Comparison of ENCODE assay signal across 11 cellular contexts in the genomic region with DNA sequence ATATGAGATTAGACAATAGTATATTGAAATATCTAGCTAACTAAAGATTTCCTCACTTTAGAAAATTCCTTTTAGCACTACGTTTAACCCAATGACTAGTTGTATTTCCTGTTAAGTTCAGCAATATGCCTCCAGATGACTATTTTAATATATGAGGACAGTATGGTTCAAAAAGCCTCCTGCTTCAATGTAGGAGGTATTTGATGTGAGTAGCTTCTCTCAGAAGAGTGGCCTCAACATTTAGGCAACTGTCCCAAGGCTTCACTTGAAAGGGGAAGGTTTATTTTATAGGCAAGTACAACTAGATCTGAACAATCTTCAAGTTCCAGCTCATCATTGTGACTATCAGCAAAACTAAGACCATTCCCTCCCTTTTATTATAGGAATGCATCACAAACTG. TPM values are rescaled to one million over a fixed set of nuclear protein-coding genes. Genes with fewer than 3 reads are reported as not detected.
A peak's percentile ranks its signal among the peaks of the same experiment; 100 is the strongest.
DNase-seq lines count a peak whose midpoint lies in the region; ATAC-seq and TF ChIP-seq lines count a peak whose summit lies in the region.
"Had no signal": no experiment of that assay in that cellular context is flagged by ENCODE, and none has a peak within 500 bp of the region (broad histone marks: within the 10 kb centered on the region; RNA-seq: fewer than 3 reads in every experiment).

No MANE protein-coding gene starts in this region.

- 22 to 58% (median 41%) methylated on average over 1 of the region's 1 CpG for WGBS in stomach, 5 donors

- H3K4me1 ChIP-seq in SJSA1 (replicated peaks) (peaks cover 19% of the 10 kb centered on the region), left lung (peaks cover 0 to 52% of the 10 kb centered on the region in 2 donors), stomach (peaks cover 0 to 37% (median 16%) of the 10 kb centered on the region in 4 donors)

- no peaks in the 10 kb centered on the region for H3K36me3 ChIP-seq in SJSA1
- H3K36me3 ChIP-seq in left lung, result no peaks in the 10 kb centered on the region
- no peaks in the 10 kb centered on the region for H3K36me3 ChIP-seq in stomach

- H3K36me3 Mint-ChIP-seq in activated T-helper 1 cell treated with anti-CD3 and anti-CD28 coated beads, Interleukin-12 subunit alpha, Interleukin-12 subunit beta, Interleukin-2, Interleukin-4 antibody, amounts not matched to agents 30 ng/mL and 10 ng/mL and 1 ng/mL, durations not matched to agents 14 hours and 24 hours and 36 hours (ENCODE audit: low read depth), result no peaks in the 10 kb centered on the region
- H3K36me3 Mint-ChIP-seq in stimulated activated effector memory CD8-positive, alpha-beta T cell treated with anti-CD3 and anti-CD28 coated beads, Interleukin-12 subunit alpha, Interleukin-12 subunit beta, amount 100 ng/mL, for 72 hours, result no peaks in the 10 kb centered on the region

- peaks cover 21% of the 10 kb centered on the region for H3K4me1 Mint-ChIP-seq in activated T-helper 1 cell treated with anti-CD3 and anti-CD28 coated beads, Interleukin-12 subunit alpha, Interleukin-12 subunit beta, Interleukin-2, Interleukin-4 antibody, amounts not matched to agents 30 ng/mL and 10 ng/mL and 1 ng/mL, durations not matched to agents 14 hours and 24 hours and 36 hours (ENCODE audit: low read depth)
- peaks cover 21% of the 10 kb centered on the region for H3K4me1 Mint-ChIP-seq in stimulated activated effector memory CD8-positive, alpha-beta T cell treated with anti-CD3 and anti-CD28 coated beads, Interleukin-12 subunit alpha, Interleukin-12 subunit beta, amount 100 ng/mL, for 72 hours

- H3K27me3 Mint-ChIP-seq in activated T-helper 1 cell treated with anti-CD3 and anti-CD28 coated beads, Interleukin-12 subunit alpha, Interleukin-12 subunit beta, Interleukin-2, Interleukin-4 antibody, amounts not matched to agents 30 ng/mL and 10 ng/mL and 1 ng/mL, durations not matched to agents 14 hours and 24 hours and 36 hours (ENCODE audit: insufficient read depth), result peaks cover 77% of the 10 kb centered on the region

- no peak for TF ChIP-seq EP300 in stomach (IDR thresholded peaks at IDR 0.05)

- H3K9me3 ChIP-seq in SJSA1 (replicated peaks) (no peaks in the 10 kb centered on the region), left lung (no peaks in the 10 kb centered on the region), stomach (no peaks in the 10 kb centered on the region)

- H3K4me3 ChIP-seq in SJSA1 (no peak overlapping the region), left lung (no peak overlapping the region), stomach (no peak overlapping the region)

- H3K4me3 Mint-ChIP-seq in activated T-helper 1 cell treated with anti-CD3 and anti-CD28 coated beads, Interleukin-12 subunit alpha, Interleukin-12 subunit beta, Interleukin-2, Interleukin-4 antibody, amounts not matched to agents 30 ng/mL and 10 ng/mL and 1 ng/mL, durations not matched to agents 14 hours and 24 hours and 36 hours, result no peak overlapping the region
- H3K4me3 Mint-ChIP-seq in stimulated activated effector memory CD8-positive, alpha-beta T cell treated with anti-CD3 and anti-CD28 coated beads, Interleukin-12 subunit alpha, Interleukin-12 subunit beta, amount 100 ng/mL, for 72 hours, result no peak overlapping the region

- peak; percentile 35 for DNase-seq in HCEC 1CT
- no peak for DNase-seq in SJSA1 (ENCODE audit: low read depth in 1 of 2, low spot score in 2 of 2)
- DNase-seq in left lung, result no peak
- no peak for DNase-seq in stomach
- no peak for DNase-seq in activated T-helper 1 cell treated with anti-CD3 and anti-CD28 coated beads, Interleukin-12 subunit alpha, Interleukin-12 subunit beta, Interleukin-2, Interleukin-4 antibody, amounts not matched to agents 30 ng/mL and 10 ng/mL and 1 ng/mL, durations not matched to agents 14 hours and 24 hours and 36 hours (ENCODE audit: low spot score)
- DNase-seq in stimulated activated effector memory CD8-positive, alpha-beta T cell treated with anti-CD3 and anti-CD28 coated beads, Interleukin-12 subunit alpha, Interleukin-12 subunit beta, amount 100 ng/mL, for 72 hours (ENCODE audit: low spot score in 2 of 2), result no peak
- DNase-seq in NCI-H2107 treated with DMSO at 0.1 percent for 48 hours (lab: John Stamatoyannopoulos, UW; ENCODE audit: unreplicated experiment), result no peak
- DNase-seq: activated CD4-positive, CD25-positive, alpha-beta regulatory T cell; NCI-H1694 treated with DMSO at 0.1 percent for 48 hours; stimulated activated naive CD8-positive, alpha-beta T cell treated with anti-CD3 and anti-CD28 coated beads, Interleukin-15, Interleukin-2, amounts not matched to agents 100 U/mL and 50 U/mL, for 24 hours had no signal

- no peak for ATAC-seq in left lung
- ATAC-seq in GM18520 (IDR thresholded peaks at IDR 0.05; ENCODE audit: unreplicated experiment), result no peak
- ATAC-seq in stimulated activated effector memory CD8-positive, alpha-beta T cell treated with anti-CD3 and anti-CD28 coated beads, Interleukin-12 subunit alpha, Interleukin-12 subunit beta, amount 100 ng/mL, for 72 hours, result no peak
- ATAC-seq: stimulated activated naive CD8-positive, alpha-beta T cell treated with anti-CD3 and anti-CD28 coated beads, Interleukin-15, Interleukin-2, amounts not matched to agents 100 U/mL and 50 U/mL, for 24 hours had no signal

- H3K27ac ChIP-seq in SJSA1, result peak overlapping the region; percentile 86; the same call in 1 of the 2 replicates
- H3K27ac ChIP-seq in left lung, result peak overlapping the region; percentile 91 to 93
- H3K27ac ChIP-seq in stomach, result peak overlapping the region in 4 of 5 donors; percentile 82 to 91 (median 86)

- intact Hi-C loops in left lung (cut with DNase I) (loop anchor here in 1 of 2 donors (10.0 kb wide), 1 partner anchor 150 kb away; no protein-coding TSS in a partner anchor), stomach (cut with DNase I; ENCODE audit: low total_unique reads) (no loop called here)
- intact Hi-C loops in activated T-helper 1 cell treated with anti-CD3 and anti-CD28 coated beads, Interleukin-12 subunit alpha, Interleukin-12 subunit beta, Interleukin-2, Interleukin-4 antibody, amounts not matched to agents 30 ng/mL and 10 ng/mL and 1 ng/mL, durations not matched to agents 14 hours and 24 hours and 36 hours (cut with micrococcal nuclease), result loop anchor here (10.0 kb wide), 1 partner anchor 1670 kb away; the partner anchor contains the start of gene ADGRV1

- no peak overlapping the region for H3K27ac Mint-ChIP-seq in activated T-helper 1 cell treated with anti-CD3 and anti-CD28 coated beads, Interleukin-12 subunit alpha, Interleukin-12 subunit beta, Interleukin-2, Interleukin-4 antibody, amounts not matched to agents 30 ng/mL and 10 ng/mL and 1 ng/mL, durations not matched to agents 14 hours and 24 hours and 36 hours
- no peak overlapping the region for H3K27ac Mint-ChIP-seq in stimulated activated effector memory CD8-positive, alpha-beta T cell treated with anti-CD3 and anti-CD28 coated beads, Interleukin-12 subunit alpha, Interleukin-12 subunit beta, amount 100 ng/mL, for 72 hours

- no peaks in the 10 kb centered on the region for H3K27me3 ChIP-seq in SJSA1 (replicated peaks)
- H3K27me3 ChIP-seq in left lung, result peaks cover 0 to 13% of the 10 kb centered on the region in 2 donors
- H3K27me3 ChIP-seq in stomach, result peaks cover 0 to 29% (median 14%) of the 10 kb centered on the region in 3 donors

- TF ChIP-seq CTCF in left lung (IDR thresholded peaks at IDR 0.05), result no peak
- TF ChIP-seq CTCF in stomach (IDR thresholded peaks at IDR 0.05), result no peak

- no peaks in the 10 kb centered on the region for H3K9me3 Mint-ChIP-seq in activated T-helper 1 cell treated with anti-CD3 and anti-CD28 coated beads, Interleukin-12 subunit alpha, Interleukin-12 subunit beta, Interleukin-2, Interleukin-4 antibody, amounts not matched to agents 30 ng/mL and 10 ng/mL and 1 ng/mL, durations not matched to agents 14 hours and 24 hours and 36 hours
- peaks cover 2% of the 10 kb centered on the region for H3K9me3 Mint-ChIP-seq in stimulated activated effector memory CD8-positive, alpha-beta T cell treated with anti-CD3 and anti-CD28 coated beads, Interleukin-12 subunit alpha, Interleukin-12 subunit beta, amount 100 ng/mL, for 72 hours

- TF ChIP-seq POLR2A in stomach (IDR thresholded peaks at IDR 0.05), result no peak

RNA-seq across cellular contexts. Expression of gene MEF2C, which starts 2.1 kb away (rescaled TPM):
- total RNA-seq in SJSA1 (2014; rRNA removed; shearing (Covaris generic)), result 29.8 and 39.3 TPM in 2 replicates
- total RNA-seq in left lung (10 to 100 TPM; 45.7 to 46.1 TPM), stomach (10 to 100 TPM; 13.6 to 48.1 (median 22.8) TPM)
- polyA plus RNA-seq in stomach, result 10 to 100 TPM in 1 of 3 donors, 1 to 10 TPM in 2; 3.0 to 12.7 (median 4.9) TPM
- total RNA-seq in activated T-helper 1 cell treated with anti-CD3 and anti-CD28 coated beads, Interleukin-12 subunit alpha, Interleukin-12 subunit beta, Interleukin-2, Interleukin-4 antibody, amounts not matched to agents 30 ng/mL and 10 ng/mL and 1 ng/mL, durations not matched to agents 14 hours and 24 hours and 36 hours, result 0.44 and 0.47 TPM in 2 replicates
